ENCODE assay signal across 28 cellular contexts in genomic region chr9:136321561-136321960, GRCh38. TPM values are rescaled to one million over a fixed set of nuclear protein-coding genes. Genes with fewer than 3 reads are reported as not detected.
"Had no signal": no experiment of that assay in that cellular context is flagged by ENCODE, and none has a peak within 500 bp of the region (broad histone marks: within the 10 kb centered on the region; RNA-seq: fewer than 3 reads in every experiment).

No MANE protein-coding gene starts in this region.

- H3K4me3 ChIP-seq: lower lobe of right lung, psoas muscle, skin epidermis, suprapubic skin, thoracic aorta, tibial artery, uterus had no signal

- H3K36me3 Mint-ChIP-seq: naive thymus-derived CD8-positive, alpha-beta T cell; type B pancreatic cell had no signal

- ATAC-seq: lower lobe of right lung; naive thymus-derived CD8-positive, alpha-beta T cell; psoas muscle; sciatic nerve; stimulated activated effector memory CD8-positive, alpha-beta T cell treated with anti-CD3 and anti-CD28 coated beads, Interleukin-12 subunit alpha, Interleukin-12 subunit beta, amount 100 ng/mL, for 72 hours had no signal

- H3K27me3 ChIP-seq: suprapubic skin, tibial artery, uterus had no signal

- H3K4me3 Mint-ChIP-seq: immature natural killer cell; naive thymus-derived CD8-positive, alpha-beta T cell; nephron; neural crest cell; stimulated activated effector memory CD8-positive, alpha-beta T cell treated with anti-CD3 and anti-CD28 coated beads, Interleukin-12 subunit alpha, Interleukin-12 subunit beta, amount 100 ng/mL, for 72 hours; stimulated activated naive CD8-positive, alpha-beta T cell treated with anti-CD3 and anti-CD28 coated beads, Interleukin-15, Interleukin-2, amounts not matched to agents 100 ng/mL and 50 ng/mL, for 24 hours; type B pancreatic cell had no signal

- H3K9me3 Mint-ChIP-seq: neural crest cell; stimulated activated effector memory CD8-positive, alpha-beta T cell treated with anti-CD3 and anti-CD28 coated beads, Interleukin-12 subunit alpha, Interleukin-12 subunit beta, amount 100 ng/mL, for 72 hours; stimulated activated naive CD8-positive, alpha-beta T cell treated with anti-CD3 and anti-CD28 coated beads, Interleukin-15, Interleukin-2, amounts not matched to agents 100 ng/mL and 50 ng/mL, for 24 hours had no signal

- H3K27ac ChIP-seq: lower lobe of right lung, neutrophil, parathyroid adenoma, psoas muscle, skin epidermis, suprapubic skin, thoracic aorta, tibial artery, uterus had no signal

- FAIRE-seq: islet of Langerhans had no signal

- DNase-seq: hypothalamus; immature natural killer cell; lower lobe of right lung; mammary epithelial cell; mesenchymal stem cell; naive thymus-derived CD8-positive, alpha-beta T cell; occipital lobe; psoas muscle; stimulated activated CD4-positive, alpha-beta T cell treated with anti-CD3 and anti-CD28 coated beads, Interleukin-4, amount 100 ng/mL, for 24 hours; stimulated activated naive CD4-positive, alpha-beta T cell; tibial artery; uterus had no signal

- H3K4me1 ChIP-seq: parathyroid adenoma, psoas muscle had no signal

- H3K9me3 ChIP-seq: lower lobe of right lung, neutrophil, psoas muscle, suprapubic skin, thoracic aorta, tibial artery, uterus had no signal

- H3K36me3 ChIP-seq: lower lobe of right lung, neutrophil, suprapubic skin, thoracic aorta, tibial artery, uterus had no signal

- H3K27me3 Mint-ChIP-seq: naive thymus-derived CD8-positive, alpha-beta T cell; stimulated activated naive CD8-positive, alpha-beta T cell treated with anti-CD3 and anti-CD28 coated beads, Interleukin-15, Interleukin-2, amounts not matched to agents 100 ng/mL and 50 ng/mL, for 24 hours; type B pancreatic cell had no signal

- H3K27ac Mint-ChIP-seq: stimulated activated effector memory CD8-positive, alpha-beta T cell treated with anti-CD3 and anti-CD28 coated beads, Interleukin-12 subunit alpha, Interleukin-12 subunit beta, amount 100 ng/mL, for 72 hours; stimulated activated naive CD8-positive, alpha-beta T cell treated with anti-CD3 and anti-CD28 coated beads, Interleukin-15, Interleukin-2, amounts not matched to agents 100 ng/mL and 50 ng/mL, for 24 hours; type B pancreatic cell had no signal

- H3K9ac ChIP-seq: parathyroid adenoma had no signal

RNA-seq across cellular contexts. Expression of gene CCDC187, which starts 17.7 kb away (rescaled TPM):
- total RNA-seq: naive thymus-derived CD8-positive, alpha-beta T cell; osteocyte; posterior vena cava; psoas muscle; subcutaneous adipose tissue; thoracic aorta had no signal
- polyA plus RNA-seq: immature natural killer cell; liver; mammary epithelial cell; naive thymus-derived CD8-positive, alpha-beta T cell; psoas muscle had no signal
